Comparison of ENCODE assay signal across 1 cellular context in genomic region chr11:4491878-4492606, GRCh38.
TF ChIP-seq lines count a peak whose summit lies in the region.

No MANE protein-coding gene starts in this region.

TF ChIP-seq in IMR-90, 13 proteins besides CTCF, POLR2A, EP300 and RAD21:
- no peak for TF ChIP-seq BHLHE40 (IDR thresholded peaks at IDR 0.05; ENCODE audit: low read depth, low read length)
